In genomic region chr17:18217412-18218015, GRCh38 we compare ENCODE assay signal across 8 cellular contexts. TPM values are rescaled to one million over a fixed set of nuclear protein-coding genes. Genes with fewer than 3 reads are reported as not detected.
DNase-seq lines count a peak whose midpoint lies in the region; ATAC-seq and TF ChIP-seq lines count a peak whose summit lies in the region.

No MANE protein-coding gene starts in this region.

- H3K9me3 Mint-ChIP-seq in H9, result no peaks in the 10 kb centered on the region; a peak in 1 of 5 replicates
- no peaks in the 10 kb centered on the region for H3K9me3 Mint-ChIP-seq in natural killer cell
- no peaks in the 10 kb centered on the region for H3K9me3 Mint-ChIP-seq in stimulated activated naive B cell treated with anti-CD40 and anti-IgM and Interleukin-4, amounts not matched to agents 10 μg/mL and 1 μg/mL and 100 μg/mL, for 72 hours

- H3K79me1 ChIP-seq in H9 (ENCODE audit: insufficient read depth, low read depth, low read length, poor library complexity, severe bottlenecking), result no peaks in the 10 kb centered on the region

- H3K4me1 ChIP-seq in BE2C (no peaks in the 10 kb centered on the region), H9 (ENCODE audit: insufficient read depth, low read length) (no peaks in the 10 kb centered on the region), OCI-LY1 (ENCODE audit: insufficient read depth, low read length, severe bottlenecking) (no peaks in the 10 kb centered on the region), esophagus muscularis mucosa (peaks cover 0 to 19% (median 6%) of the 10 kb centered on the region in 4 donors)

- H2BK5ac ChIP-seq in H9 (ENCODE audit: insufficient read length, low read length), result no peak overlapping the region

- H2BK15ac ChIP-seq in H9 (ENCODE audit: low read depth, low read length), result no peak overlapping the region

- TF ChIP-seq POLR2A in esophagus muscularis mucosa (IDR thresholded peaks at IDR 0.05; ENCODE audit: low read depth), result no peak

- no peaks in the 10 kb centered on the region for H3K27me3 Mint-ChIP-seq in H9 (ENCODE audit: low read depth)
- H3K27me3 Mint-ChIP-seq in natural killer cell (ENCODE audit: low read depth in 2 of 2), result no peaks in the 10 kb centered on the region
- H3K27me3 Mint-ChIP-seq in stimulated activated naive B cell treated with anti-CD40 and anti-IgM and Interleukin-4, amounts not matched to agents 10 μg/mL and 1 μg/mL and 100 μg/mL, for 72 hours, result no peaks in the 10 kb centered on the region

- H2BK120ac ChIP-seq in H9 (ENCODE audit: low read depth, low read length, poor library complexity, severe bottlenecking), result no peak overlapping the region

- H3K27ac ChIP-seq in H9 (ENCODE audit: insufficient read length, low read depth, low read length), result no peak overlapping the region
- no peak overlapping the region for H3K27ac ChIP-seq in OCI-LY1 (ENCODE audit: low read depth, low read length, poor library complexity, severe bottlenecking)
- no peak overlapping the region for H3K27ac ChIP-seq in esophagus muscularis mucosa (replicated peaks in 1 of 4)

- H4K8ac ChIP-seq in H9 (replicated peaks; ENCODE audit: insufficient read length, low read depth, low read length), result no peak overlapping the region

- H2BK20ac ChIP-seq in H9 (ENCODE audit: low read depth, low read length, poor library complexity, severe bottlenecking), result no peak overlapping the region

- H3K4me2 ChIP-seq in H9 (ENCODE audit: insufficient read depth, insufficient read length, low read length) (no peak overlapping the region), OCI-LY1 (ENCODE audit: low read length) (no peak overlapping the region)

- H3K9ac ChIP-seq in H9 (ENCODE audit: extremely low read depth, insufficient read length, low read length) (no peak overlapping the region), OCI-LY1 (ENCODE audit: low read length) (no peak overlapping the region)

- H3K36me3 ChIP-seq in BE2C (no peaks in the 10 kb centered on the region), OCI-LY1 (ENCODE audit: insufficient read depth, low read length) (no peaks in the 10 kb centered on the region), esophagus muscularis mucosa (no peaks in the 10 kb centered on the region)

- H3K4me3 Mint-ChIP-seq in H9, result no peak overlapping the region; a peak in 1 of 5 replicates
- no peak overlapping the region for H3K4me3 Mint-ChIP-seq in natural killer cell
- no peak overlapping the region for H3K4me3 Mint-ChIP-seq in stimulated activated naive B cell treated with anti-CD40 and anti-IgM and Interleukin-4, amounts not matched to agents 10 μg/mL and 1 μg/mL and 100 μg/mL, for 72 hours

- H3K9me2 ChIP-seq in OCI-LY1 (ENCODE audit: low read depth, low read length), result no peaks in the 10 kb centered on the region

- H3K4me3 ChIP-seq in BE2C (ENCODE audit: low read depth, low read length), result no peak overlapping the region
- no peak overlapping the region for H3K4me3 ChIP-seq in OCI-LY1 (ENCODE audit: low read depth, low read length, poor library complexity, severe bottlenecking)
- no peak overlapping the region for H3K4me3 ChIP-seq in esophagus muscularis mucosa

- H3K23me2 ChIP-seq in H9 (ENCODE audit: insufficient read length, low read depth, low read length, poor library complexity, severe bottlenecking), result no peaks in the 10 kb centered on the region

- peak; percentile 72 for DNase-seq in BE2C
- peak; percentile 92 for DNase-seq in H9
- peak; percentile 68 for DNase-seq in activated T-cell treated with anti-CD3 and anti-CD28 coated beads for 24 hours (ENCODE audit: low read depth)
- no peak for DNase-seq in esophagus muscularis mucosa (ENCODE audit: extremely low spot score)
- peak; percentile 69 for DNase-seq in natural killer cell
- peak; percentile 59 for DNase-seq in stimulated activated naive B cell treated with anti-CD40 and anti-IgM and Interleukin-4, amounts not matched to agents 10 μg/mL and 1 μg/mL and 100 μg/mL, for 72 hours

- H4K5ac ChIP-seq in H9 (ENCODE audit: insufficient read length, low read depth, low read length), result no peak overlapping the region

- no peak overlapping the region for H3K56ac ChIP-seq in H9 (ENCODE audit: insufficient read length, low read depth, low read length)

- no peaks in the 10 kb centered on the region for H4K20me1 ChIP-seq in H9 (ENCODE audit: control insufficient read depth, insufficient read depth, insufficient read length)
- H4K20me1 ChIP-seq in OCI-LY1 (ENCODE audit: insufficient read depth, low read length), result no peaks in the 10 kb centered on the region

- peak; percentile 83 for TF ChIP-seq CTCF in BE2C (IDR thresholded peaks at IDR 0.05; ENCODE audit: low read depth, low read length)
- peak; percentile 92 for TF ChIP-seq CTCF in H9 (conservative IDR thresholded peaks at IDR 0.05)
- TF ChIP-seq CTCF in OCI-LY1 (IDR thresholded peaks at IDR 0.05; ENCODE audit: low read length), result peak; percentile 91
- TF ChIP-seq CTCF in esophagus muscularis mucosa (IDR thresholded peaks at IDR 0.05), result peak; percentile 86 to 92 (median 88)
- TF ChIP-seq CTCF in natural killer cell (IDR thresholded peaks at IDR 0.05), result peak; percentile 83

- H2BK12ac ChIP-seq in H9 (ENCODE audit: insufficient read length, low read depth, low read length), result no peak overlapping the region

- TF ChIP-seq EP300 in esophagus muscularis mucosa (IDR thresholded peaks at IDR 0.05), result no peak

- no peak overlapping the region for H2AK5ac ChIP-seq in H9 (ENCODE audit: insufficient read length, low read length)

- H2AFZ ChIP-seq in H9 (ENCODE audit: low read length) (no peak overlapping the region), OCI-LY1 (ENCODE audit: low read length) (no peak overlapping the region)

- no CpG with 5 or more reads among the region's 6 CpGs for WGBS in H9 (ENCODE audit: extremely low coverage, insufficient read length, low lambda C conversion rate)
- 14% methylated on average over 6 of the region's 6 CpGs for WGBS in esophagus muscularis mucosa

- no peaks in the 10 kb centered on the region for H3F3A ChIP-seq in OCI-LY1 (ENCODE audit: insufficient read depth, low read length)

- H3K27me3 ChIP-seq in BE2C (no peaks in the 10 kb centered on the region), H9 (ENCODE audit: insufficient read depth, low read length) (no peaks in the 10 kb centered on the region), OCI-LY1 (ENCODE audit: insufficient read depth, low read length) (no peaks in the 10 kb centered on the region), esophagus muscularis mucosa (no peaks in the 10 kb centered on the region)

- no peaks in the 10 kb centered on the region; a peak in 2 of 7 replicates for H3K36me3 Mint-ChIP-seq in H9 (ENCODE audit: insufficient read depth in 1 of 3, low read depth in 3 of 3)
- H3K36me3 Mint-ChIP-seq in natural killer cell, result no peaks in the 10 kb centered on the region
- peaks cover 0 to 3% of the 10 kb centered on the region in 2 donors for H3K36me3 Mint-ChIP-seq in stimulated activated naive B cell treated with anti-CD40 and anti-IgM and Interleukin-4, amounts not matched to agents 10 μg/mL and 1 μg/mL and 100 μg/mL, for 72 hours

- H3K4me1 Mint-ChIP-seq in H9, result peaks cover 7 to 13% of the 10 kb centered on the region in 2 experiments; a peak in 3 of 4 replicates
- peaks cover 0 to 7% of the 10 kb centered on the region in 2 donors for H3K4me1 Mint-ChIP-seq in natural killer cell
- H3K4me1 Mint-ChIP-seq in stimulated activated naive B cell treated with anti-CD40 and anti-IgM and Interleukin-4, amounts not matched to agents 10 μg/mL and 1 μg/mL and 100 μg/mL, for 72 hours, result peaks cover 2 to 12% of the 10 kb centered on the region in 2 donors

- intact Hi-C loops in esophagus muscularis mucosa (cut with DNase I), result no loop called here
- intact Hi-C loops in natural killer cell (cut with micrococcal nuclease), result loop anchor here (1.0 kb wide), 1 partner anchor 76 kb away; no protein-coding TSS in a partner anchor

- H3K4ac ChIP-seq in H9 (ENCODE audit: low read depth, low read length), result no peak overlapping the region

- H3T11ph ChIP-seq in H9 (ENCODE audit: low read length), result no peak overlapping the region

- peak; percentile 86 to 100 (median 96) for ATAC-seq in natural killer cell
- peak; percentile 93 to 95 for ATAC-seq in stimulated activated naive B cell treated with anti-CD40 and anti-IgM and Interleukin-4, amounts not matched to agents 10 μg/mL and 1 μg/mL and 100 μg/mL, for 72 hours (replicated peaks)
- no peak for ATAC-seq in HG03095 (IDR thresholded peaks at IDR 0.05; ENCODE audit: unreplicated experiment)

- H3K18ac ChIP-seq in H9 (ENCODE audit: insufficient read length, low read depth, low read length), result no peak overlapping the region

- H3K27ac Mint-ChIP-seq in H9, result no peak overlapping the region
- peak overlapping the region in 1 of 2 donors; percentile 24 for H3K27ac Mint-ChIP-seq in natural killer cell
- H3K27ac Mint-ChIP-seq in stimulated activated naive B cell treated with anti-CD40 and anti-IgM and Interleukin-4, amounts not matched to agents 10 μg/mL and 1 μg/mL and 100 μg/mL, for 72 hours, result no peak overlapping the region

- no peak overlapping the region for H3K23ac ChIP-seq in H9 (ENCODE audit: insufficient read length, low read depth, low read length)

- H3K9me3 ChIP-seq in BE2C (no peaks in the 10 kb centered on the region), H9 (ENCODE audit: control insufficient read depth, low read depth, low read length) (no peaks in the 10 kb centered on the region), OCI-LY1 (ENCODE audit: low read length) (no peaks in the 10 kb centered on the region), esophagus muscularis mucosa (no peaks in the 10 kb centered on the region)

- no peak overlapping the region for H4K91ac ChIP-seq in H9 (ENCODE audit: insufficient read length, low read depth, low read length)

- no peak overlapping the region for H3K14ac ChIP-seq in H9 (ENCODE audit: insufficient read depth, low read length)

- H3K79me2 ChIP-seq in H9 (ENCODE audit: insufficient read depth, low read length), result no peaks in the 10 kb centered on the region
- no peaks in the 10 kb centered on the region for H3K79me2 ChIP-seq in OCI-LY1 (ENCODE audit: insufficient read depth, low read length)

RNA-seq across cellular contexts. Expression of gene LLGL1, which starts 7.9 kb away (rescaled TPM):
- 16.0 TPM for polyA plus RNA-seq in BE2C (2012; ENCODE audit: insufficient read depth, insufficient read length, low read depth)
- total RNA-seq in H9 (2021), result 65.0 and 66.2 TPM in 2 replicates
- total RNA-seq in esophagus muscularis mucosa, result 10 to 100 TPM; 17.6 to 35.1 (median 26.2) TPM
- 10 to 100 TPM; 19.7 to 26.2 (median 25.8) TPM for total RNA-seq in natural killer cell

RNA-seq across cellular contexts. Expression of gene ALKBH5, which starts 33.9 kb away (rescaled TPM):
- polyA plus RNA-seq in BE2C (2012; ENCODE audit: insufficient read depth, insufficient read length, low read depth), result 47.5 TPM
- total RNA-seq in H9 (2021), result 89.8 and 92.5 TPM in 2 replicates
- total RNA-seq in esophagus muscularis mucosa, result 100 to 1,000 TPM; 120 to 197 (median 151) TPM
- 100 to 1,000 TPM in 1 of 3 donors, 10 to 100 TPM in 2; 95.6 to 114 (median 96.7) TPM for total RNA-seq in natural killer cell

RNA-seq across cellular contexts. Expression of gene FLII, which starts 41.0 kb away (rescaled TPM):
- 98.2 TPM for polyA plus RNA-seq in BE2C (2012; ENCODE audit: insufficient read depth, insufficient read length, low read depth)
- total RNA-seq in H9 (2021) (298 and 314 TPM in 2 replicates), esophagus muscularis mucosa (100 to 1,000 TPM; 302 to 528 (median 408) TPM), natural killer cell (100 to 1,000 TPM; 286 to 342 (median 327) TPM)

RNA-seq across cellular contexts. Expression of gene MIEF2, which starts 42.9 kb away (rescaled TPM):
- polyA plus RNA-seq in BE2C (2012; ENCODE audit: insufficient read depth, insufficient read length, low read depth), result 6.6 TPM
- total RNA-seq in H9 (2021) (10.2 and 10.3 TPM in 2 replicates), esophagus muscularis mucosa (10 to 100 TPM; 10.8 to 27.2 (median 17.9) TPM), natural killer cell (10 to 100 TPM; 10.6 to 12.8 (median 11.3) TPM)
